ENCODE assay signal across 8 cellular contexts in genomic region chr1:231724876-231725647, GRCh38.
DNase-seq lines count a peak whose midpoint lies in the region; ATAC-seq, FAIRE-seq and TF ChIP-seq lines count a peak whose summit lies in the region.

No MANE protein-coding gene starts in this region.

- H3K27ac Mint-ChIP-seq in neural crest cell (ENCODE audit: unreplicated experiment): peak overlapping the region; percentile 50
- peak overlapping the region in 1 of 2 donors; percentile 23 for H3K27ac Mint-ChIP-seq in effector memory CD8-positive, alpha-beta T cell

- no peaks in the 10 kb centered on the region for H3K9me3 ChIP-seq in PC-3 (ENCODE audit: low read length)
- no peaks in the 10 kb centered on the region for H3K9me3 ChIP-seq in endothelial cell of umbilical vein (replicated peaks; ENCODE audit: control insufficient read depth, insufficient read depth, low read length)

- H3K9me3 Mint-ChIP-seq in neural crest cell: no peaks in the 10 kb centered on the region
- no peaks in the 10 kb centered on the region for H3K9me3 Mint-ChIP-seq in effector memory CD8-positive, alpha-beta T cell

- peaks cover 3% of the 10 kb centered on the region for H3K4me1 ChIP-seq in PC-3 (ENCODE audit: insufficient read depth, low read length)
- H3K4me1 ChIP-seq in endothelial cell of umbilical vein (ENCODE audit: control insufficient read depth, extremely low read depth, insufficient read depth, low read length): no peaks in the 10 kb centered on the region

- CTCF ChIA-PET in PC-3 (lab: Charles Lee): no interaction called here
- CTCF ChIA-PET in endothelial cell of umbilical vein (lab: Charles Lee): interaction anchor here (1.2 to 1.3 kb wide), 3 partner anchors 31 to 904 kb away, joined by 3 to 4 read pairs (median 3); partner anchors contain the start of gene SIPA1L2

- dilution Hi-C loops in endothelial cell of umbilical vein (cut with MboI; ENCODE audit: extremely low pct_ligation_motif_present, low sequenced_read_pairs): no loop called here

- H2AFZ ChIP-seq in PC-3 (ENCODE audit: low read length): no peak overlapping the region
- no peak overlapping the region for H2AFZ ChIP-seq in endothelial cell of umbilical vein (ENCODE audit: low read depth, low read length)

- H3K36me3 Mint-ChIP-seq in neural crest cell (ENCODE audit: low read depth): peaks cover 5% of the 10 kb centered on the region
- H3K36me3 Mint-ChIP-seq in effector memory CD8-positive, alpha-beta T cell (ENCODE audit: insufficient read depth): no peaks in the 10 kb centered on the region

- TF ChIP-seq POLR2A in endothelial cell of umbilical vein (IDR thresholded peaks at IDR 0.05; ENCODE audit: low read depth, low read length): no peak

- H4K20me1 ChIP-seq in PC-3 (ENCODE audit: low read length) (no peaks in the 10 kb centered on the region), endothelial cell of umbilical vein (replicated peaks; ENCODE audit: control insufficient read depth, extremely low read depth, insufficient read depth, low read length) (no peaks in the 10 kb centered on the region)

- H3K27me3 ChIP-seq in PC-3 (ENCODE audit: low read length) (no peaks in the 10 kb centered on the region), endothelial cell of umbilical vein (ENCODE audit: control insufficient read depth in 2 of 2, insufficient read depth in 2 of 2, low read length in 2 of 2) (no peaks in the 10 kb centered on the region)

- no peaks in the 10 kb centered on the region for H3K9me2 ChIP-seq in PC-3 (replicated peaks; ENCODE audit: low read length)

- POLR2A ChIA-PET in PC-3 (lab: Charles Lee; ENCODE audit: unreplicated experiment) (no interaction called here), endothelial cell of umbilical vein (lab: Charles Lee) (no interaction called here)

- intact Hi-C loops in PC-3 (cut with micrococcal nuclease) (loop anchor here (2.0 kb wide), 1 partner anchor 904 kb away; no protein-coding TSS in a partner anchor), endothelial cell of umbilical vein (cut with micrococcal nuclease) (loop anchor here (1.0 to 10.0 kb wide), 2 partner anchors 81 to 1510 kb away; no protein-coding TSS in a partner anchor)

- H3K9ac ChIP-seq in PC-3 (ENCODE audit: low read length) (no peak overlapping the region), endothelial cell of umbilical vein (replicated peaks; ENCODE audit: extremely low read depth, insufficient read depth, low read length) (no peak overlapping the region)

- no peaks in the 10 kb centered on the region for H3K27me3 Mint-ChIP-seq in neural crest cell (ENCODE audit: low read depth)
- H3K27me3 Mint-ChIP-seq in effector memory CD8-positive, alpha-beta T cell: no peaks in the 10 kb centered on the region

- H3K27ac ChIP-seq in PC-3 (ENCODE audit: low read length): no peak overlapping the region
- no peak overlapping the region for H3K27ac ChIP-seq in endothelial cell of umbilical vein (ENCODE audit: insufficient read depth, low read depth, low read length)

- BruUV-seq in PC-3 (replicated peaks; lab: Mats Ljungman, UMichigan): no TSS peak
- BruUV-seq in endothelial cell of umbilical vein (replicated peaks; lab: Mats Ljungman, UMichigan): no TSS peak

- H3K36me3 ChIP-seq in PC-3 (ENCODE audit: low read depth, low read length): no peaks in the 10 kb centered on the region
- H3K36me3 ChIP-seq in endothelial cell of umbilical vein (ENCODE audit: control insufficient read depth in 2 of 2, extremely low read depth in 1 of 2, insufficient read depth in 2 of 2, low read length in 2 of 2): no peaks in the 10 kb centered on the region

- no peaks in the 10 kb centered on the region for H3F3A ChIP-seq in PC-3 (ENCODE audit: low read length, unreplicated experiment)

- ATAC-seq in HG02885 (IDR thresholded peaks at IDR 0.05; ENCODE audit: poor library complexity, unreplicated experiment) (peak; percentile 76), PC-3 (peak; percentile 95)
- ATAC-seq in effector memory CD8-positive, alpha-beta T cell (replicated peaks): no peak

- H3K4me3 ChIP-seq in PC-3 (ENCODE audit: low read length) (no peak overlapping the region), endothelial cell of umbilical vein (replicated peaks in 1 of 3; ENCODE audit: insufficient read depth in 1 of 3, low read depth in 1 of 3, low read length in 3 of 3) (no peak overlapping the region)

- FAIRE-seq in endothelial cell of umbilical vein (lab: Jason Lieb, UNC): peak; percentile 87

- H3K4me3 Mint-ChIP-seq in neural crest cell: no peak overlapping the region
- no peak overlapping the region for H3K4me3 Mint-ChIP-seq in effector memory CD8-positive, alpha-beta T cell

- H3K79me2 ChIP-seq in PC-3 (ENCODE audit: low read length) (no peaks in the 10 kb centered on the region), endothelial cell of umbilical vein (ENCODE audit: control insufficient read depth, insufficient read depth, low read length) (no peaks in the 10 kb centered on the region)

- H3K4me2 ChIP-seq in PC-3 (ENCODE audit: low read length) (no peak overlapping the region), endothelial cell of umbilical vein (ENCODE audit: insufficient read depth, low read length) (no peak overlapping the region)

- peaks cover 11% of the 10 kb centered on the region for H3K4me1 Mint-ChIP-seq in neural crest cell
- peaks cover 0 to 8% of the 10 kb centered on the region in 2 donors for H3K4me1 Mint-ChIP-seq in effector memory CD8-positive, alpha-beta T cell (ENCODE audit: low read depth in 2 of 2)

- TF ChIP-seq CTCF in PC-3 (conservative IDR thresholded peaks at IDR 0.05; ENCODE audit: low read depth, low read length) (peak; percentile 93), endothelial cell of umbilical vein (IDR thresholded peaks at IDR 0.05; ENCODE audit: extremely low read depth in 1 of 2, insufficient read depth in 1 of 2, low read depth in 1 of 2, low read length in 2 of 2) (peak; percentile 54 to 56), neural crest cell (conservative IDR thresholded peaks at IDR 0.05) (peak; percentile 59)

- no peaks in the 10 kb centered on the region for H3K9me1 ChIP-seq in endothelial cell of umbilical vein (replicated peaks; ENCODE audit: control insufficient read depth, extremely low read depth, insufficient read depth, low read length)

- peak in 2 of 3 donors; percentile 8 to 18 for DNase-seq in stimulated activated CD4-positive, alpha-beta T cell treated with anti-CD3 and anti-CD28 coated beads, Interleukin-12 subunit alpha, Interleukin-12 subunit beta, amount 100 ng/mL, for 48 hours (ENCODE audit: low read depth in 2 of 3, low spot score in 1 of 3)
- DNase-seq in stimulated activated CD4-positive, alpha-beta T cell treated with anti-CD3 and anti-CD28 coated beads, Interleukin-12 subunit alpha, Interleukin-12 subunit beta, amount 100 ng/mL, for 4 hours: no peak
- DNase-seq in PC-3: peak; percentile 84
- peak; percentile 58 for DNase-seq in endothelial cell of umbilical vein (ENCODE audit: low read depth, low spot score)
- DNase-seq in neural crest cell (ENCODE audit: low read depth, low spot score): peak; percentile 41
- no peak for DNase-seq in effector memory CD8-positive, alpha-beta T cell
- no peak for DNase-seq in activated CD8-positive, alpha-beta memory T cell treated with anti-CD3 and anti-CD28 coated beads for 24 hours

TF ChIP-seq in endothelial cell of umbilical vein, 7 proteins besides CTCF, POLR2A, EP300 and RAD21:
- TF ChIP-seq FOS (IDR thresholded peaks at IDR 0.05; ENCODE audit: borderline replicate concordance, insufficient read depth, low read length) (no peak), GATA2 (IDR thresholded peaks at IDR 0.05; ENCODE audit: insufficient read depth, insufficient read length, low read depth, low read length) (no peak), EZH2 (IDR thresholded peaks at IDR 0.05; ENCODE audit: borderline replicate concordance, low read depth, low read length, severe bottlenecking) (no peak), POLR2AphosphoS5 (IDR thresholded peaks at IDR 0.05; ENCODE audit: insufficient read depth, low read depth, low read length) (no peak), MAX (IDR thresholded peaks at IDR 0.05; ENCODE audit: insufficient read depth, insufficient read length) (no peak), JUN (IDR thresholded peaks at IDR 0.05; ENCODE audit: borderline replicate concordance, insufficient read depth, insufficient read length, low read depth) (no peak), MYC (IDR thresholded peaks at IDR 0.05; ENCODE audit: low read depth, low read length) (no peak)

Comparison
In these comparisons a context has a peak if more than half of its experiments do, and no peak if none do; other contexts are left out.
1. DNase-seq: peak in stimulated activated CD4-positive, alpha-beta T cell treated with anti-CD3 and anti-CD28 coated beads, Interleukin-12 subunit alpha, Interleukin-12 subunit beta, amount 100 ng/mL, for 48 hours (2 of 3), PC-3 (single experiment), endothelial cell of umbilical vein (single experiment) and neural crest cell (single experiment); none in stimulated activated CD4-positive, alpha-beta T cell treated with anti-CD3 and anti-CD28 coated beads, Interleukin-12 subunit alpha, Interleukin-12 subunit beta, amount 100 ng/mL, for 4 hours (single experiment), effector memory CD8-positive, alpha-beta T cell (0 of 3) and activated CD8-positive, alpha-beta memory T cell treated with anti-CD3 and anti-CD28 coated beads for 24 hours (single experiment).
2. Peak in every context shown above with its lines, with median percentiles within 50 percentile points of each other: CTCF ChIP-seq.